Comparison of ENCODE assay signal across 9 cellular contexts in the genomic region with DNA sequence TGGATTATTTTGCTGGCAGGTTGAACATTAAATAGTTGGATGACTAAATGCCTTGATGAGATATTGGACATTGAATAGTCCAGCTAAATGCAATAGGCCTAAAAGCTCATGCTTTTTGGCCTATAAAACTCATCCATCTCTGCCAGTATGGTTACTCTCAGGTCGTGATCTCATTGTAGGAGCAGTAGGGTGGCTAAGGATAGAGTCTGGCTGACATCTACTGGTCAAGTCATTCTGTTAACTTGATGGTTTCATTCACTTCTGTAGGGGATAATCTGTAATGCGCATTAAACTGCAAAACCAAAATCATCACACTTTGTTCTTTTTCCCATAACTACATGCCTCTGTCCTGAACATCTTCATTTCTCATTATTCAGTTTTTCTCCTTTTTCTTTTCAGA.
DNase-seq lines count a peak whose midpoint lies in the region; ATAC-seq and TF ChIP-seq lines count a peak whose summit lies in the region.
"Had no signal": no experiment of that assay in that cellular context is flagged by ENCODE, and none has a peak within 500 bp of the region (broad histone marks: within the 10 kb centered on the region; RNA-seq: fewer than 3 reads in every experiment).

No MANE protein-coding gene starts in this region.

- intact Hi-C loops in left ventricle myocardium inferior (cut with micrococcal nuclease): no loop called here
- intact Hi-C loops in right cardiac atrium (cut with DNase I): no loop called here
- intact Hi-C loops in vagina (cut with DNase I): no loop called here

- H3K4me3 Mint-ChIP-seq in T-helper 17 cell: no peak overlapping the region
- H3K4me3 Mint-ChIP-seq: natural killer cell had no signal

- H3K27ac ChIP-seq in left ventricle myocardium inferior (replicated peaks): no peak overlapping the region
- H3K27ac ChIP-seq in right cardiac atrium (ENCODE audit: low read length): no peak overlapping the region
- H3K27ac ChIP-seq in vagina: no peak overlapping the region

- H3K4me1 ChIP-seq in left ventricle myocardium inferior (no peaks in the 10 kb centered on the region), right cardiac atrium (ENCODE audit: control insufficient read depth, insufficient read depth, low read length) (no peaks in the 10 kb centered on the region), vagina (no peaks in the 10 kb centered on the region)

- H3K27me3 ChIP-seq in left ventricle myocardium inferior (ENCODE audit: low read depth) (no peaks in the 10 kb centered on the region), right cardiac atrium (ENCODE audit: control insufficient read depth, insufficient read depth) (no peaks in the 10 kb centered on the region), vagina (no peaks in the 10 kb centered on the region)

- TF ChIP-seq CTCF in left ventricle myocardium inferior (IDR thresholded peaks at IDR 0.05; ENCODE audit: borderline replicate concordance): peak; percentile 34
- TF ChIP-seq CTCF in fibroblast of the aortic adventitia (IDR thresholded peaks at IDR 0.05; ENCODE audit: insufficient read depth, low read length): peak; percentile 54
- peak in 2 of 3 experiments; percentile 22 for TF ChIP-seq CTCF in vagina (IDR thresholded peaks at IDR 0.05)

- H3K36me3 ChIP-seq in left ventricle myocardium inferior (no peaks in the 10 kb centered on the region), vagina (no peaks in the 10 kb centered on the region)

- ATAC-seq in right cardiac atrium (no peak), GM21367 (IDR thresholded peaks at IDR 0.05; ENCODE audit: unreplicated experiment) (no peak), T-helper 17 cell (no peak)

- no peaks in the 10 kb centered on the region for H3K4me1 Mint-ChIP-seq in T-helper 17 cell
- H3K4me1 Mint-ChIP-seq: natural killer cell had no signal

- H3K27ac Mint-ChIP-seq in T-helper 17 cell: no peak overlapping the region
- H3K27ac Mint-ChIP-seq: natural killer cell had no signal

- H3K9me3 ChIP-seq in left ventricle myocardium inferior (replicated peaks) (no peaks in the 10 kb centered on the region), right cardiac atrium (ENCODE audit: control insufficient read depth, low read length) (no peaks in the 10 kb centered on the region), vagina (no peaks in the 10 kb centered on the region), T-helper 17 cell (ENCODE audit: control insufficient read depth, low read length, poor library complexity, severe bottlenecking) (no peaks in the 10 kb centered on the region)

- no peak for TF ChIP-seq POLR2A in vagina (IDR thresholded peaks at IDR 0.05)

- WGBS in right cardiac atrium: 46% methylated on average over 2 of the region's 2 CpGs

- no peaks in the 10 kb centered on the region for H3K36me3 Mint-ChIP-seq in T-helper 17 cell (ENCODE audit: low read depth)
- H3K36me3 Mint-ChIP-seq: natural killer cell had no signal

- DNase-seq in left ventricle myocardium inferior: no peak
- DNase-seq in right cardiac atrium: no peak
- DNase-seq in OCI-M1 (lab: John Stamatoyannopoulos, UW): peak; percentile 70
- peak; percentile 74 for DNase-seq in fibroblast of the aortic adventitia (ENCODE audit: low read depth)
- DNase-seq in vagina (ENCODE audit: extremely low spot score in 2 of 2): no peak
- DNase-seq in activated CD4-positive, alpha-beta T cell treated with anti-CD3 and anti-CD28 coated beads, Interleukin-2, amount 50 U/mL, for 4 hours: no peak
- DNase-seq in T-helper 17 cell: no peak
- DNase-seq: natural killer cell had no signal

- no peaks in the 10 kb centered on the region for H3K27me3 Mint-ChIP-seq in T-helper 17 cell

- H3K4me3 ChIP-seq in left ventricle myocardium inferior (no peak overlapping the region), right cardiac atrium (ENCODE audit: low read length) (no peak overlapping the region), fibroblast of the aortic adventitia (ENCODE audit: low read depth, low read length) (no peak overlapping the region), vagina (no peak overlapping the region)

Comparison
In these comparisons a context has a peak if more than half of its experiments do, and no peak if none do; other contexts are left out.
1. DNase-seq: peak in OCI-M1 (single experiment) and fibroblast of the aortic adventitia (single experiment); none in left ventricle myocardium inferior (single experiment), right cardiac atrium (0 of 3), vagina (0 of 2), activated CD4-positive, alpha-beta T cell treated with anti-CD3 and anti-CD28 coated beads, Interleukin-2, amount 50 U/mL, for 4 hours (0 of 2) and T-helper 17 cell (0 of 3).
2. Peak in every context shown above with its lines, with median percentiles within 50 percentile points of each other: CTCF ChIP-seq.